In the genomic region with DNA sequence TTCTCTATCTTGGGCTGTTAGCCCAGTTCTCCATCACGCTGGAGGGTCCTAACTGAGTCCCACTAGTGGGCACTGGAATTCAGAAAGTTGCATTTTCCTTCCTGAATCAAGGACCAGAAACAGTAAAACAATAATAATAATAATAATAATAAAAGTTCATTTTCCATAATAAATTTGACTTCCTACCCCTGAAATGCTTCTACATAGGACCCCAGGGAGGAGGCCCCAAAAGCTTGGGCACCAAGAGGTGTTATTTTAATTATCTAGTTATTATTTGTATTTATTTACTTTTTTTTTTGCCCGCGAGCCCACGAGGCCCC, we compare ENCODE assay signal across 1 cellular context.
TF ChIP-seq lines count a peak whose summit lies in the region.

No MANE protein-coding gene starts in this region.

TF ChIP-seq in HepG2, 621 proteins besides CTCF, POLR2A, EP300 and RAD21:
- TF ChIP-seq ZNF670 (CRISPR knock-in tag; IDR thresholded peaks at IDR 0.05; ENCODE audit: borderline replicate concordance) (no peak), FOXK1 (CRISPR knock-in tag; IDR thresholded peaks at IDR 0.05; ENCODE audit: borderline replicate concordance, low read depth) (no peak), RAD51 (IDR thresholded peaks at IDR 0.05; ENCODE audit: borderline replicate concordance) (no peak), TARDBP (CRISPR knock-in tag; IDR thresholded peaks at IDR 0.05) (no peak), CBX1 (IDR thresholded peaks at IDR 0.05; ENCODE audit: low read depth) (no peak)
- TF ChIP-seq, protein P1, sequence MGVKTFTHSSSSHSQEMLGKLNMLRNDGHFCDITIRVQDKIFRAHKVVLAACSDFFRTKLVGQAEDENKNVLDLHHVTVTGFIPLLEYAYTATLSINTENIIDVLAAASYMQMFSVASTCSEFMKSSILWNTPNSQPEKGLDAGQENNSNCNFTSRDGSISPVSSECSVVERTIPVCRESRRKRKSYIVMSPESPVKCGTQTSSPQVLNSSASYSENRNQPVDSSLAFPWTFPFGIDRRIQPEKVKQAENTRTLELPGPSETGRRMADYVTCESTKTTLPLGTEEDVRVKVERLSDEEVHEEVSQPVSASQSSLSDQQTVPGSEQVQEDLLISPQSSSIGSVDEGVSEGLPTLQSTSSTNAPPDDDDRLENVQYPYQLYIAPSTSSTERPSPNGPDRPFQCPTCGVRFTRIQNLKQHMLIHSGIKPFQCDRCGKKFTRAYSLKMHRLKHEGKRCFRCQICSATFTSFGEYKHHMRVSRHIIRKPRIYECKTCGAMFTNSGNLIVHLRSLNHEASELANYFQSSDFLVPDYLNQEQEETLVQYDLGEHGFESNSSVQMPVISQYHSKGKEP (CRISPR knock-in tag; IDR thresholded peaks at IDR 0.05): no peak
- TF ChIP-seq, protein P2, sequence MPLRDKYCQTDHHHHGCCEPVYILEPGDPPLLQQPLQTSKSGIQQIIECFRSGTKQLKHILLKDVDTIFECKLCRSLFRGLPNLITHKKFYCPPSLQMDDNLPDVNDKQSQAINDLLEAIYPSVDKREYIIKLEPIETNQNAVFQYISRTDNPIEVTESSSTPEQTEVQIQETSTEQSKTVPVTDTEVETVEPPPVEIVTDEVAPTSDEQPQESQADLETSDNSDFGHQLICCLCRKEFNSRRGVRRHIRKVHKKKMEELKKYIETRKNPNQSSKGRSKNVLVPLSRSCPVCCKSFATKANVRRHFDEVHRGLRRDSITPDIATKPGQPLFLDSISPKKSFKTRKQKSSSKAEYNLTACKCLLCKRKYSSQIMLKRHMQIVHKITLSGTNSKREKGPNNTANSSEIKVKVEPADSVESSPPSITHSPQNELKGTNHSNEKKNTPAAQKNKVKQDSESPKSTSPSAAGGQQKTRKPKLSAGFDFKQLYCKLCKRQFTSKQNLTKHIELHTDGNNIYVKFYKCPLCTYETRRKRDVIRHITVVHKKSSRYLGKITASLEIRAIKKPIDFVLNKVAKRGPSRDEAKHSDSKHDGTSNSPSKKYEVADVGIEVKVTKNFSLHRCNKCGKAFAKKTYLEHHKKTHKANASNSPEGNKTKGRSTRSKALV (CRISPR knock-in tag; IDR thresholded peaks at IDR 0.05): no peak
